20 cellular contexts compared by ENCODE assay signal in the genomic region with DNA sequence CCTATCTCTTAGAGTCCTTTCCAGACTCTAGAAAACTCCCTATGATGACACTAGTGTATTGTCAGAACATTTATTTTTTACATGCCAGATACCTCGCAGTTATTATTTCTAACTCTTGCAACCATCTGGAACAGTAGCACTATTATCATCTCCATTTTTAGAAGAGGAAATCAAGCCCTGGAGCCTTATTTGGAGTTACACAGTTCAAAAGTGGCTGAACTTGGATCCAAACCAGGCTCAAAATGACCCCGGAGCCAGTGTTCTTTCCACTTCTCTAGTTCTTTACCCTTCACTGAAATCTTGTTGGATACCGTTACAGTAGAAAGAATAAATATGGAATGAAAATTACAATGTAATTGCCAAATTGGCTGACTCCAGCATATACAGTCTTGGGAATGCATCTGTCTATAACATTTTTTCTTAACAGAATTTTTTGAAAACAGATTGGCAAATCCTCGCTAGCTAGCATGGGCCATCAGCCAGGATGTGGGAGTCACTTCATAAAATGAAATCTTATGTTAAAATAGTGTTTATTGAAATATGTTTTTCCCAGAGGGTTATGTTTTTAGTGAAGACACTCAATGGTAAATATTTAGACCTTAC.
DNase-seq lines count a peak whose midpoint lies in the region; ATAC-seq and TF ChIP-seq lines count a peak whose summit lies in the region.
"Had no signal": no experiment of that assay in that cellular context is flagged by ENCODE, and none has a peak within 500 bp of the region (broad histone marks: within the 10 kb centered on the region; RNA-seq: fewer than 3 reads in every experiment).

No MANE protein-coding gene starts in this region.

- H3K4me1 Mint-ChIP-seq in activated CD8-positive, alpha-beta memory T cell treated with anti-CD3 and anti-CD28 coated beads, Interleukin-2, amount 10 ng/mL, durations not matched to agents 7 days and 5 days, result peaks cover 8% of the 10 kb centered on the region

- intact Hi-C loops in Right ventricle myocardium superior (cut with DNase I), result no loop called here
- intact Hi-C loops in left ventricle myocardium inferior (cut with micrococcal nuclease), result no loop called here

- no peaks in the 10 kb centered on the region for H3K4me1 ChIP-seq in right atrium auricular region
- peaks cover 15% of the 10 kb centered on the region for H3K4me1 ChIP-seq in left ventricle myocardium inferior

- peak; percentile 34 for ATAC-seq in Right ventricle myocardium superior (ENCODE audit: poor library complexity)
- no peak for ATAC-seq in activated CD8-positive, alpha-beta memory T cell treated with anti-CD3 and anti-CD28 coated beads, Interleukin-2, amount 10 ng/mL, durations not matched to agents 7 days and 5 days

- TF ChIP-seq CTCF in right atrium auricular region (IDR thresholded peaks at IDR 0.05), result no peak
- no peak for TF ChIP-seq CTCF in left ventricle myocardium inferior (IDR thresholded peaks at IDR 0.05; ENCODE audit: borderline replicate concordance)

- peaks cover 3% of the 10 kb centered on the region for H3K27me3 Mint-ChIP-seq in activated CD8-positive, alpha-beta memory T cell treated with anti-CD3 and anti-CD28 coated beads, Interleukin-2, amount 10 ng/mL, durations not matched to agents 7 days and 5 days
- H3K27me3 Mint-ChIP-seq: IgD-negative memory B cell had no signal

- H3K27ac ChIP-seq in right atrium auricular region (no peak overlapping the region), left ventricle myocardium inferior (replicated peaks) (peak overlapping the region; percentile 31)
- H3K27ac ChIP-seq: PC-9, RWPE1 had no signal

- H3K4me3 ChIP-seq in right atrium auricular region (no peak overlapping the region), left ventricle myocardium inferior (no peak overlapping the region)
- H3K4me3 ChIP-seq: PC-9 had no signal

- no peaks in the 10 kb centered on the region for H3K9me3 ChIP-seq in right atrium auricular region
- H3K9me3 ChIP-seq in left ventricle myocardium inferior (replicated peaks), result no peaks in the 10 kb centered on the region

- H3K9me3 Mint-ChIP-seq in activated CD8-positive, alpha-beta memory T cell treated with anti-CD3 and anti-CD28 coated beads, Interleukin-2, amount 10 ng/mL, durations not matched to agents 7 days and 5 days (ENCODE audit: low read depth), result no peaks in the 10 kb centered on the region
- H3K9me3 Mint-ChIP-seq: IgD-negative memory B cell had no signal

- DNase-seq in Right ventricle myocardium superior (no peak), right atrium auricular region (ENCODE audit: low spot score) (no peak), fibroblast of gingiva (ENCODE audit: low read depth) (peak; percentile 64), left ventricle myocardium inferior (no peak), superior temporal gyrus (ENCODE audit: extremely low spot score) (peak; percentile 19), mesenteric fat pad (ENCODE audit: low spot score) (no peak)
- DNase-seq in activated CD4-positive, alpha-beta T cell treated with anti-CD3 and anti-CD28 coated beads, Interleukin-2, amount 50 U/mL, for 1 hour, result no peak
- DNase-seq in activated CD8-positive, alpha-beta memory T cell treated with anti-CD3 and anti-CD28 coated beads, Interleukin-2, amount 10 ng/mL, durations not matched to agents 7 days and 5 days, result no peak
- DNase-seq: DMS79, NCI-H1105, NCI-H146, NCI-H2081, NCI-H2171, NCI-H345, NCI-H69, PC-9 had no signal

- H3K4me3 Mint-ChIP-seq in activated CD8-positive, alpha-beta memory T cell treated with anti-CD3 and anti-CD28 coated beads, Interleukin-2, amount 10 ng/mL, durations not matched to agents 7 days and 5 days, result no peak overlapping the region
- H3K4me3 Mint-ChIP-seq: B cell, CD14-positive monocyte, IgD-negative memory B cell had no signal

- no peaks in the 10 kb centered on the region for H3K27me3 ChIP-seq in right atrium auricular region
- no peaks in the 10 kb centered on the region for H3K27me3 ChIP-seq in left ventricle myocardium inferior (ENCODE audit: low read depth)

- H3K36me3 ChIP-seq in right atrium auricular region (no peaks in the 10 kb centered on the region), left ventricle myocardium inferior (no peaks in the 10 kb centered on the region)

- no peak overlapping the region for H3K27ac Mint-ChIP-seq in activated CD8-positive, alpha-beta memory T cell treated with anti-CD3 and anti-CD28 coated beads, Interleukin-2, amount 10 ng/mL, durations not matched to agents 7 days and 5 days
- H3K27ac Mint-ChIP-seq: B cell, CD14-positive monocyte, IgD-negative memory B cell had no signal

- CTCF ChIA-PET in activated CD8-positive, alpha-beta memory T cell treated with anti-CD3 and anti-CD28 coated beads, Interleukin-2, amount 10 ng/mL, durations not matched to agents 7 days and 5 days (lab: Charles Lee), result no interaction called here

- no peaks in the 10 kb centered on the region for H3K36me3 Mint-ChIP-seq in activated CD8-positive, alpha-beta memory T cell treated with anti-CD3 and anti-CD28 coated beads, Interleukin-2, amount 10 ng/mL, durations not matched to agents 7 days and 5 days
- H3K36me3 Mint-ChIP-seq: CD14-positive monocyte, IgD-negative memory B cell had no signal

Comparison
In these comparisons a context has a peak if more than half of its experiments do, and no peak if none do; other contexts are left out.
1. DNase-seq: peak in fibroblast of gingiva (single experiment) and superior temporal gyrus (single experiment); none in Right ventricle myocardium superior (single experiment), right atrium auricular region (single experiment), left ventricle myocardium inferior (single experiment), activated CD4-positive, alpha-beta T cell treated with anti-CD3 and anti-CD28 coated beads, Interleukin-2, amount 50 U/mL, for 1 hour (single experiment), mesenteric fat pad (single experiment) and activated CD8-positive, alpha-beta memory T cell treated with anti-CD3 and anti-CD28 coated beads, Interleukin-2, amount 10 ng/mL, durations not matched to agents 7 days and 5 days (single experiment).